ENCODE assay signal across 1 cellular context in genomic region chr9:19410195-19410503, GRCh38.
TF ChIP-seq lines count a peak whose summit lies in the region.

No MANE protein-coding gene starts in this region.

TF ChIP-seq in HepG2, 621 proteins besides CTCF, POLR2A, EP300 and RAD21:
- TF ChIP-seq RAD51 (IDR thresholded peaks at IDR 0.05; ENCODE audit: borderline replicate concordance) (no peak), ZNF264 (CRISPR knock-in tag; IDR thresholded peaks at IDR 0.05) (peak; percentile 98)
